19 cellular contexts compared by ENCODE assay signal in genomic region chr2:161436411-161436810, GRCh38. TPM values are rescaled to one million over a fixed set of nuclear protein-coding genes. Genes with fewer than 3 reads are reported as not detected.
A peak's percentile ranks its signal among the peaks of the same experiment; 100 is the strongest.
DNase-seq lines count a peak whose midpoint lies in the region; ATAC-seq, FAIRE-seq and TF ChIP-seq lines count a peak whose summit lies in the region.
"Had no signal": no experiment of that assay in that cellular context is flagged by ENCODE, and none has a peak within 500 bp of the region (broad histone marks: within the 10 kb centered on the region; RNA-seq: fewer than 3 reads in every experiment).

No MANE protein-coding gene starts in this region.

- CTCF ChIA-PET in AG04449 (lab: Yijun Ruan, JAX), result interaction anchor here (1.3 to 2.0 kb wide), 2 partner anchors 9 to 37 kb away, joined by 3 to 9 read pairs; no protein-coding TSS in a partner anchor
- CTCF ChIA-PET in activated CD8-positive, alpha-beta T cell treated with anti-CD3 and anti-CD28 coated beads for 36 hours (lab: Charles Lee), result interaction anchor here (0.6 kb wide), 1 partner anchor 163 kb away, joined by 3 read pairs; no protein-coding TSS in a partner anchor

- no peaks in the 10 kb centered on the region for H3K9me3 ChIP-seq in astrocyte (ENCODE audit: insufficient read depth, low read depth, low read length)
- H3K9me3 ChIP-seq: pancreas had no signal

- POLR2A ChIA-PET in AG04449 (lab: Yijun Ruan, JAX), result no interaction called here
- POLR2A ChIA-PET in activated CD8-positive, alpha-beta T cell treated with anti-CD3 and anti-CD28 coated beads for 36 hours (lab: Charles Lee), result no interaction called here

- no peak for TF ChIP-seq CTCF in AG04449 (IDR thresholded peaks at IDR 0.05; ENCODE audit: insufficient read depth, low read length, missing control alignments)
- no peak for TF ChIP-seq CTCF in astrocyte (IDR thresholded peaks at IDR 0.05; ENCODE audit: insufficient read depth, low read depth, low read length)
- TF ChIP-seq CTCF in activated CD8-positive, alpha-beta T cell treated with anti-CD3 and anti-CD28 coated beads for 36 hours (IDR thresholded peaks at IDR 0.05), result no peak

- H3K4me3 Mint-ChIP-seq in astrocyte (ENCODE audit: unreplicated experiment), result no peak overlapping the region
- H3K4me3 Mint-ChIP-seq in activated CD8-positive, alpha-beta T cell treated with anti-CD3 and anti-CD28 coated beads for 36 hours, result no peak overlapping the region
- H3K4me3 Mint-ChIP-seq: activated CD4-positive, alpha-beta T cell treated with anti-CD3 and anti-CD28 coated beads, Interleukin-2, amount 10 ng/mL, durations not matched to agents 24 days and 14 days; activated naive CD8-positive, alpha-beta T cell; stimulated activated naive CD8-positive, alpha-beta T cell treated with anti-CD3 and anti-CD28 coated beads, Interleukin-15, amount 100 ng/mL, for 72 hours had no signal

- H3K4me1 Mint-ChIP-seq in astrocyte (ENCODE audit: low read depth, unreplicated experiment), result no peaks in the 10 kb centered on the region
- no peaks in the 10 kb centered on the region for H3K4me1 Mint-ChIP-seq in activated CD8-positive, alpha-beta T cell treated with anti-CD3 and anti-CD28 coated beads for 36 hours (ENCODE audit: low read depth)
- H3K4me1 Mint-ChIP-seq: activated CD4-positive, alpha-beta T cell treated with anti-CD3 and anti-CD28 coated beads, Interleukin-2, amount 10 ng/mL, durations not matched to agents 24 days and 14 days; stimulated activated naive CD8-positive, alpha-beta T cell treated with anti-CD3 and anti-CD28 coated beads, Interleukin-15, amount 100 ng/mL, for 72 hours had no signal

- no peak overlapping the region for H3K4me2 ChIP-seq in astrocyte (ENCODE audit: low read length)

- H3K9ac ChIP-seq in astrocyte (ENCODE audit: low read length), result no peak overlapping the region

- H2AFZ ChIP-seq in astrocyte (ENCODE audit: low read depth, low read length), result no peak overlapping the region

- TF ChIP-seq POLR2A in H54 (IDR thresholded peaks at IDR 0.05; ENCODE audit: low read depth, low read length), result no peak

- no peaks in the 10 kb centered on the region for H4K20me1 ChIP-seq in astrocyte (ENCODE audit: insufficient read depth, low read length)

- H3K27ac Mint-ChIP-seq in astrocyte (ENCODE audit: unreplicated experiment), result no peak overlapping the region
- no peak overlapping the region for H3K27ac Mint-ChIP-seq in activated CD8-positive, alpha-beta T cell treated with anti-CD3 and anti-CD28 coated beads for 36 hours
- H3K27ac Mint-ChIP-seq: activated CD4-positive, alpha-beta T cell treated with anti-CD3 and anti-CD28 coated beads, Interleukin-2, amount 10 ng/mL, durations not matched to agents 24 days and 14 days; activated naive CD8-positive, alpha-beta T cell; stimulated activated naive CD8-positive, alpha-beta T cell treated with anti-CD3 and anti-CD28 coated beads, Interleukin-15, amount 100 ng/mL, for 72 hours had no signal

- H3K9me3 Mint-ChIP-seq in astrocyte (ENCODE audit: unreplicated experiment), result no peaks in the 10 kb centered on the region
- no peaks in the 10 kb centered on the region for H3K9me3 Mint-ChIP-seq in activated CD8-positive, alpha-beta T cell treated with anti-CD3 and anti-CD28 coated beads for 36 hours
- H3K9me3 Mint-ChIP-seq: activated CD4-positive, alpha-beta T cell treated with anti-CD3 and anti-CD28 coated beads, Interleukin-2, amount 10 ng/mL, durations not matched to agents 24 days and 14 days; stimulated activated naive CD8-positive, alpha-beta T cell treated with anti-CD3 and anti-CD28 coated beads, Interleukin-15, amount 100 ng/mL, for 72 hours had no signal

- ATAC-seq in activated CD8-positive, alpha-beta T cell treated with anti-CD3 and anti-CD28 coated beads for 36 hours, result no peak
- ATAC-seq in HG03469 (IDR thresholded peaks at IDR 0.05; ENCODE audit: unreplicated experiment), result no peak
- ATAC-seq: pancreas; stimulated activated naive CD8-positive, alpha-beta T cell treated with anti-CD3 and anti-CD28 coated beads, Interleukin-15, amount 100 ng/mL, for 72 hours had no signal

- intact Hi-C loops in posterior cingulate gyrus (cut with DNase I), result no loop called here
- intact Hi-C loops in activated CD8-positive, alpha-beta T cell treated with anti-CD3 and anti-CD28 coated beads for 36 hours (cut with micrococcal nuclease), result no loop called here

- no peaks in the 10 kb centered on the region for H3K79me2 ChIP-seq in astrocyte (ENCODE audit: insufficient read depth, low read length)

- no peaks in the 10 kb centered on the region for H3K36me3 ChIP-seq in astrocyte (ENCODE audit: insufficient read depth, low read length)
- H3K36me3 ChIP-seq: pancreas had no signal

- peaks cover 4% of the 10 kb centered on the region for H3K27me3 ChIP-seq in astrocyte (ENCODE audit: insufficient read depth, low read length)

- H3K27ac ChIP-seq in astrocyte (ENCODE audit: low read depth, low read length), result no peak overlapping the region
- H3K27ac ChIP-seq: pancreas had no signal

- no peak overlapping the region for H3K4me3 ChIP-seq in AG04449 (ENCODE audit: low read depth, low read length)
- no peak overlapping the region for H3K4me3 ChIP-seq in astrocyte (ENCODE audit: insufficient read depth, low read depth, low read length)
- H3K4me3 ChIP-seq: pancreas had no signal

- FAIRE-seq in H54 (lab: Jason Lieb, UNC), result peak; percentile 71
- no peak for FAIRE-seq in astrocyte (lab: Jason Lieb, UNC)
- FAIRE-seq: pancreas had no signal

- H3K36me3 Mint-ChIP-seq in astrocyte (ENCODE audit: low read depth, unreplicated experiment), result no peaks in the 10 kb centered on the region
- H3K36me3 Mint-ChIP-seq in activated CD8-positive, alpha-beta T cell treated with anti-CD3 and anti-CD28 coated beads for 36 hours (ENCODE audit: low read depth), result no peaks in the 10 kb centered on the region
- H3K36me3 Mint-ChIP-seq: activated naive CD8-positive, alpha-beta T cell had no signal

- peak; percentile 71 for DNase-seq in AG04449 (ENCODE audit: low read depth, low spot score)
- DNase-seq in H54 (ENCODE audit: insufficient read length, low spot score), result no peak
- DNase-seq in astrocyte (ENCODE audit: low read depth), result peak; percentile 91
- DNase-seq in fibroblast of the conjunctiva (ENCODE audit: low read depth), result peak; percentile 81
- no peak for DNase-seq in posterior cingulate gyrus
- no peak for DNase-seq in activated CD8-positive, alpha-beta T cell treated with anti-CD3 and anti-CD28 coated beads for 36 hours
- no peak for DNase-seq in SHP77 treated with DMSO at 0.1 percent for 48 hours (lab: John Stamatoyannopoulos, UW)
- DNase-seq: activated CD4-positive, alpha-beta T cell treated with anti-CD3 and anti-CD28 coated beads, Interleukin-2, amount 10 ng/mL, durations not matched to agents 24 days and 14 days; AML-193; GF-D8; NCI-H1105; pancreas; SIG-M5; stimulated activated CD4-positive, alpha-beta T cell treated with anti-CD3 and anti-CD28 coated beads, Interleukin-12 subunit alpha, Interleukin-12 subunit beta, amount 100 ng/mL, for 4 hours; stimulated activated naive CD8-positive, alpha-beta T cell treated with anti-CD3 and anti-CD28 coated beads, Interleukin-15, amount 100 ng/mL, for 72 hours; T1000 had no signal

- peaks cover 3% of the 10 kb centered on the region for H3K4me1 ChIP-seq in astrocyte (ENCODE audit: insufficient read depth, low read length)
- H3K4me1 ChIP-seq: pancreas had no signal

- peaks cover 5% of the 10 kb centered on the region for H3K27me3 Mint-ChIP-seq in astrocyte (ENCODE audit: low read depth, unreplicated experiment)
- H3K27me3 Mint-ChIP-seq in activated CD8-positive, alpha-beta T cell treated with anti-CD3 and anti-CD28 coated beads for 36 hours, result peaks cover 36% of the 10 kb centered on the region

RNA-seq across cellular contexts. Expression of gene TBR1, which starts 20.3 kb away (rescaled TPM):
- not detected in 2 replicates for total RNA-seq in astrocyte
- total RNA-seq in activated CD8-positive, alpha-beta T cell treated with anti-CD3 and anti-CD28 coated beads for 36 hours, result not detected
- total RNA-seq: pancreas, ureter had no signal

Comparison
In these comparisons a context has a peak if more than half of its experiments do, and no peak if none do; other contexts are left out.
1. DNase-seq: peak in AG04449 (single experiment), astrocyte (single experiment) and fibroblast of the conjunctiva (single experiment); none in H54 (single experiment), posterior cingulate gyrus (0 of 10), activated CD8-positive, alpha-beta T cell treated with anti-CD3 and anti-CD28 coated beads for 36 hours (single experiment) and SHP77 treated with DMSO at 0.1 percent for 48 hours (single experiment).